ENCODE assay signal across 8 cellular contexts in genomic region chr21:35226960-35227741, GRCh38.
A peak's percentile ranks its signal among the peaks of the same experiment; 100 is the strongest.
DNase-seq lines count a peak whose midpoint lies in the region; ATAC-seq and TF ChIP-seq lines count a peak whose summit lies in the region.

No MANE protein-coding gene starts in this region.

- in situ Hi-C loops in G401 (cut with HindIII; ENCODE audit: low sequenced_read_pairs), result no loop called here

- TF ChIP-seq CTCF in left ventricle myocardium inferior (IDR thresholded peaks at IDR 0.05; ENCODE audit: borderline replicate concordance), result no peak

- no peaks in the 10 kb centered on the region for H3K27me3 ChIP-seq in CD4-positive, CD25-positive, alpha-beta regulatory T cell (ENCODE audit: control insufficient read depth, insufficient read depth, low read length)
- H3K27me3 ChIP-seq in left ventricle myocardium inferior (ENCODE audit: low read depth), result no peaks in the 10 kb centered on the region

- peak overlapping the region; percentile 1 to 78 (median 62) for H3K4me3 Mint-ChIP-seq in CD4-positive, CD25-positive, alpha-beta regulatory T cell

- intact Hi-C loops in left ventricle myocardium inferior (cut with micrococcal nuclease), result no loop called here

- H3K4me3 ChIP-seq in CD4-positive, CD25-positive, alpha-beta regulatory T cell (ENCODE audit: low read depth, low read length), result peak overlapping the region; percentile 82
- no peak overlapping the region for H3K4me3 ChIP-seq in left ventricle myocardium inferior

- ATAC-seq in CD4-positive, CD25-positive, alpha-beta regulatory T cell (ENCODE audit: low read depth in 2 of 2), result peak; percentile 94 to 95
- ATAC-seq in GM19043 (IDR thresholded peaks at IDR 0.05; ENCODE audit: low read depth, unreplicated experiment), result peak; percentile 65
- peak; percentile 75 for ATAC-seq in HG03175 (IDR thresholded peaks at IDR 0.05; ENCODE audit: unreplicated experiment)

- H3K4me1 Mint-ChIP-seq in CD4-positive, CD25-positive, alpha-beta regulatory T cell, result peaks cover 27 to 41% (median 30%) of the 10 kb centered on the region in 4 donors

- peak; percentile 35 to 94 (median 76) for DNase-seq in CD4-positive, CD25-positive, alpha-beta regulatory T cell
- DNase-seq in OCI-M1 (lab: John Stamatoyannopoulos, UW) (peak; percentile 18), NCI-H128 (lab: John Stamatoyannopoulos, UW; ENCODE audit: unreplicated experiment) (no peak), G401 (ENCODE audit: low spot score) (no peak), left ventricle myocardium inferior (no peak)
- peak; percentile 16 for DNase-seq in effector CD8-positive, alpha-beta T cell (lab: John Stamatoyannopoulos, UW)

- H3K27ac Mint-ChIP-seq in CD4-positive, CD25-positive, alpha-beta regulatory T cell, result peak overlapping the region; percentile 80 to 99 (median 86)

- H3K36me3 Mint-ChIP-seq in CD4-positive, CD25-positive, alpha-beta regulatory T cell, result no peaks in the 10 kb centered on the region

- no peaks in the 10 kb centered on the region for H3K9me3 ChIP-seq in CD4-positive, CD25-positive, alpha-beta regulatory T cell (ENCODE audit: control insufficient read depth in 2 of 2, low read length in 2 of 2)
- H3K9me3 ChIP-seq in left ventricle myocardium inferior (replicated peaks), result no peaks in the 10 kb centered on the region

- peak overlapping the region; percentile 55 for H3K27ac ChIP-seq in CD4-positive, CD25-positive, alpha-beta regulatory T cell (ENCODE audit: insufficient read depth, low read length, poor library complexity, severe bottlenecking)
- H3K27ac ChIP-seq in left ventricle myocardium inferior (replicated peaks), result no peak overlapping the region

- peaks cover 34% of the 10 kb centered on the region for H3K4me1 ChIP-seq in CD4-positive, CD25-positive, alpha-beta regulatory T cell (ENCODE audit: control insufficient read depth, insufficient read depth, low read length, poor library complexity, severe bottlenecking)
- peaks cover 39% of the 10 kb centered on the region for H3K4me1 ChIP-seq in left ventricle myocardium inferior

- peaks cover 4% of the 10 kb centered on the region for H3K27me3 Mint-ChIP-seq in CD4-positive, CD25-positive, alpha-beta regulatory T cell

- no peaks in the 10 kb centered on the region for H3K36me3 ChIP-seq in CD4-positive, CD25-positive, alpha-beta regulatory T cell (ENCODE audit: control insufficient read depth, insufficient read depth, low read length)
- no peaks in the 10 kb centered on the region for H3K36me3 ChIP-seq in left ventricle myocardium inferior

- H3K9me3 Mint-ChIP-seq in CD4-positive, CD25-positive, alpha-beta regulatory T cell, result peaks cover 0 to 1% (median 0%) of the 10 kb centered on the region in 7 donors

Comparison
In these comparisons a context has a peak if more than half of its experiments do, and no peak if none do; other contexts are left out.
1. DNase-seq: peak in CD4-positive, CD25-positive, alpha-beta regulatory T cell (3 of 3), OCI-M1 (single experiment) and effector CD8-positive, alpha-beta T cell (single experiment); none in NCI-H128 (single experiment), G401 (single experiment) and left ventricle myocardium inferior (single experiment).
2. Peak in every context shown above with its lines, with median percentiles within 50 percentile points of each other: ATAC-seq.